16 cellular contexts compared by ENCODE assay signal in genomic region chr20:25314497-25315417, GRCh38.
A peak's percentile ranks its signal among the peaks of the same experiment; 100 is the strongest.
DNase-seq lines count a peak whose midpoint lies in the region; ATAC-seq and TF ChIP-seq lines count a peak whose summit lies in the region.
"Had no signal": no experiment of that assay in that cellular context is flagged by ENCODE, and none has a peak within 500 bp of the region (broad histone marks: within the 10 kb centered on the region; RNA-seq: fewer than 3 reads in every experiment).

No MANE protein-coding gene starts in this region.

- in situ Hi-C loops in astrocyte of the cerebellum (cut with HindIII; ENCODE audit: low sequenced_read_pairs): no loop called here

- no peaks in the 10 kb centered on the region for H3K36me3 Mint-ChIP-seq in natural killer cell treated with Interleukin-12 subunit alpha and Interleukin-12 subunit beta and Interleukin-15 and Interleukin-18, amount 100 ng/mL, for 72 hours
- H3K36me3 Mint-ChIP-seq in natural killer cell (no peaks in the 10 kb centered on the region), nephron progenitor cell (ENCODE audit: low read depth) (peaks cover 54% of the 10 kb centered on the region)

- DNase-seq in natural killer cell treated with Interleukin-12 subunit alpha and Interleukin-12 subunit beta and Interleukin-15 and Interleukin-18, amount 100 ng/mL, for 72 hours (ENCODE audit: low spot score): no peak
- no peak for DNase-seq in natural killer cell
- DNase-seq in astrocyte of the cerebellum (ENCODE audit: low read depth): no peak
- no peak for DNase-seq in nephron progenitor cell
- no peak for DNase-seq in HCEC 1CT
- no peak for DNase-seq in NCI-H187 (lab: John Stamatoyannopoulos, UW)
- DNase-seq in medulla oblongata (ENCODE audit: extremely low spot score): no peak
- no peak for DNase-seq in NCI-H2107 treated with DMSO at 0.1 percent for 48 hours (lab: John Stamatoyannopoulos, UW; ENCODE audit: unreplicated experiment)
- DNase-seq: activated naive CD8-positive, alpha-beta T cell treated with anti-CD3 and anti-CD28 coated beads for 36 hours; dermis blood vessel endothelial cell; DMS79; mesendoderm; NCI-H1105; stimulated activated CD4-positive, alpha-beta T cell treated with anti-CD3 and anti-CD28 coated beads, Interleukin-15, amount 100 ng/mL, for 24 hours had no signal

- H3K4me3 ChIP-seq in astrocyte of the cerebellum (ENCODE audit: low read depth, low read length): no peak overlapping the region
- H3K4me3 ChIP-seq: pancreas had no signal

- ATAC-seq in natural killer cell treated with Interleukin-12 subunit alpha and Interleukin-12 subunit beta and Interleukin-15 and Interleukin-18, amount 100 ng/mL, for 72 hours: no peak
- no peak for ATAC-seq in natural killer cell
- ATAC-seq: pancreas had no signal

- intact Hi-C loops in natural killer cell (cut with micrococcal nuclease): loop anchor here (5.0 kb wide), 1 partner anchor 83 kb away; no protein-coding TSS in a partner anchor

- H3K27ac Mint-ChIP-seq in natural killer cell treated with Interleukin-12 subunit alpha and Interleukin-12 subunit beta and Interleukin-15 and Interleukin-18, amount 100 ng/mL, for 72 hours: peak overlapping the region; percentile 16 to 32
- H3K27ac Mint-ChIP-seq in natural killer cell (peak overlapping the region in 1 of 2 donors; percentile 29), nephron progenitor cell (peak overlapping the region; percentile 89)
- H3K27ac Mint-ChIP-seq: activated naive CD8-positive, alpha-beta T cell treated with anti-CD3 and anti-CD28 coated beads for 36 hours had no signal

- H3K4me1 Mint-ChIP-seq in natural killer cell treated with Interleukin-12 subunit alpha and Interleukin-12 subunit beta and Interleukin-15 and Interleukin-18, amount 100 ng/mL, for 72 hours (ENCODE audit: low read depth in 2 of 2): peaks cover 25 to 38% of the 10 kb centered on the region in 2 donors
- peaks cover 13 to 33% of the 10 kb centered on the region in 2 donors for H3K4me1 Mint-ChIP-seq in natural killer cell
- peaks cover 24% of the 10 kb centered on the region for H3K4me1 Mint-ChIP-seq in nephron progenitor cell

- H3K27me3 Mint-ChIP-seq in natural killer cell treated with Interleukin-12 subunit alpha and Interleukin-12 subunit beta and Interleukin-15 and Interleukin-18, amount 100 ng/mL, for 72 hours: no peaks in the 10 kb centered on the region
- H3K27me3 Mint-ChIP-seq in natural killer cell (ENCODE audit: low read depth in 2 of 2) (no peaks in the 10 kb centered on the region), nephron progenitor cell (ENCODE audit: low read depth, poor library complexity) (no peaks in the 10 kb centered on the region)
- H3K27me3 Mint-ChIP-seq: activated naive CD8-positive, alpha-beta T cell treated with anti-CD3 and anti-CD28 coated beads for 36 hours; B cell had no signal

- H3K9me3 Mint-ChIP-seq in natural killer cell treated with Interleukin-12 subunit alpha and Interleukin-12 subunit beta and Interleukin-15 and Interleukin-18, amount 100 ng/mL, for 72 hours: no peaks in the 10 kb centered on the region
- no peaks in the 10 kb centered on the region for H3K9me3 Mint-ChIP-seq in natural killer cell
- peaks cover 5% of the 10 kb centered on the region for H3K9me3 Mint-ChIP-seq in nephron progenitor cell
- H3K9me3 Mint-ChIP-seq: activated naive CD8-positive, alpha-beta T cell treated with anti-CD3 and anti-CD28 coated beads for 36 hours had no signal

- TF ChIP-seq CTCF in natural killer cell (IDR thresholded peaks at IDR 0.05) (no peak), astrocyte of the cerebellum (IDR thresholded peaks at IDR 0.05; ENCODE audit: low read depth, low read length, missing control alignments) (peak; percentile 25), nephron progenitor cell (IDR thresholded peaks at IDR 0.05) (no peak)

- no peak overlapping the region for H3K4me3 Mint-ChIP-seq in natural killer cell treated with Interleukin-12 subunit alpha and Interleukin-12 subunit beta and Interleukin-15 and Interleukin-18, amount 100 ng/mL, for 72 hours
- H3K4me3 Mint-ChIP-seq in natural killer cell: no peak overlapping the region
- no peak overlapping the region for H3K4me3 Mint-ChIP-seq in nephron progenitor cell
- H3K4me3 Mint-ChIP-seq: activated naive CD8-positive, alpha-beta T cell treated with anti-CD3 and anti-CD28 coated beads for 36 hours; B cell had no signal
